In genomic region chr6:42781811-42782688, GRCh38 we compare ENCODE assay signal across 8 cellular contexts. TPM values are rescaled to one million over a fixed set of nuclear protein-coding genes. Genes with fewer than 3 reads are reported as not detected.
DNase-seq lines count a peak whose midpoint lies in the region; ATAC-seq and TF ChIP-seq lines count a peak whose summit lies in the region.

A gene with protein sequence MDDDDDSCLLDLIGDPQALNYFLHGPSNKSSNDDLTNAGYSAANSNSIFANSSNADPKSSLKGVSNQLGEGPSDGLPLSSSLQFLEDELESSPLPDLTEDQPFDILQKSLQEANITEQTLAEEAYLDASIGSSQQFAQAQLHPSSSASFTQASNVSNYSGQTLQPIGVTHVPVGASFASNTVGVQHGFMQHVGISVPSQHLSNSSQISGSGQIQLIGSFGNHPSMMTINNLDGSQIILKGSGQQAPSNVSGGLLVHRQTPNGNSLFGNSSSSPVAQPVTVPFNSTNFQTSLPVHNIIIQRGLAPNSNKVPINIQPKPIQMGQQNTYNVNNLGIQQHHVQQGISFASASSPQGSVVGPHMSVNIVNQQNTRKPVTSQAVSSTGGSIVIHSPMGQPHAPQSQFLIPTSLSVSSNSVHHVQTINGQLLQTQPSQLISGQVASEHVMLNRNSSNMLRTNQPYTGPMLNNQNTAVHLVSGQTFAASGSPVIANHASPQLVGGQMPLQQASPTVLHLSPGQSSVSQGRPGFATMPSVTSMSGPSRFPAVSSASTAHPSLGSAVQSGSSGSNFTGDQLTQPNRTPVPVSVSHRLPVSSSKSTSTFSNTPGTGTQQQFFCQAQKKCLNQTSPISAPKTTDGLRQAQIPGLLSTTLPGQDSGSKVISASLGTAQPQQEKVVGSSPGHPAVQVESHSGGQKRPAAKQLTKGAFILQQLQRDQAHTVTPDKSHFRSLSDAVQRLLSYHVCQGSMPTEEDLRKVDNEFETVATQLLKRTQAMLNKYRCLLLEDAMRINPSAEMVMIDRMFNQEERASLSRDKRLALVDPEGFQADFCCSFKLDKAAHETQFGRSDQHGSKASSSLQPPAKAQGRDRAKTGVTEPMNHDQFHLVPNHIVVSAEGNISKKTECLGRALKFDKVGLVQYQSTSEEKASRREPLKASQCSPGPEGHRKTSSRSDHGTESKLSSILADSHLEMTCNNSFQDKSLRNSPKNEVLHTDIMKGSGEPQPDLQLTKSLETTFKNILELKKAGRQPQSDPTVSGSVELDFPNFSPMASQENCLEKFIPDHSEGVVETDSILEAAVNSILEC (plus strand): TSS chr6:42782052. CDS start chr6:42822023, 39,971 bp downstream.

- H3K9me3 ChIP-seq in right atrium auricular region (no peaks in the 10 kb centered on the region), psoas muscle (no peaks in the 10 kb centered on the region)

- H3K4me1 ChIP-seq in right atrium auricular region: peaks cover 0 to 27% of the 10 kb centered on the region in 2 donors
- peaks cover 18% of the 10 kb centered on the region for H3K4me1 ChIP-seq in psoas muscle
- no peaks in the 10 kb centered on the region for H3K4me1 ChIP-seq in urinary bladder (ENCODE audit: insufficient read depth)

- H3K36me3 ChIP-seq in right atrium auricular region: no peaks in the 10 kb centered on the region
- H3K36me3 ChIP-seq in psoas muscle (ENCODE audit: insufficient read depth in 1 of 2, low read depth in 1 of 2): no peaks in the 10 kb centered on the region
- H3K36me3 ChIP-seq in urinary bladder (ENCODE audit: insufficient read depth): no peaks in the 10 kb centered on the region

- H3K9me3 Mint-ChIP-seq in T-helper 2 cell treated with Interferon-gamma antibody and Interleukin-4, amounts not matched to agents 5 μg/mL and 100 μg/mL, for 36 hours: no peaks in the 10 kb centered on the region

- peaks cover 35% of the 10 kb centered on the region for H3K4me1 Mint-ChIP-seq in T-helper 2 cell treated with Interferon-gamma antibody and Interleukin-4, amounts not matched to agents 5 μg/mL and 100 μg/mL, for 36 hours (ENCODE audit: low read depth)

- TF ChIP-seq CTCF in GM12864 (IDR thresholded peaks at IDR 0.05; ENCODE audit: low read depth, low read length, missing control alignments): no peak
- TF ChIP-seq CTCF in right atrium auricular region (IDR thresholded peaks at IDR 0.05): no peak
- no peak for TF ChIP-seq CTCF in psoas muscle (IDR thresholded peaks at IDR 0.05)

- H3K27me3 Mint-ChIP-seq in T-helper 2 cell treated with Interferon-gamma antibody and Interleukin-4, amounts not matched to agents 5 μg/mL and 100 μg/mL, for 36 hours (ENCODE audit: low read depth): no peaks in the 10 kb centered on the region

- peaks cover 19% of the 10 kb centered on the region for H3K36me3 Mint-ChIP-seq in T-helper 2 cell treated with Interferon-gamma antibody and Interleukin-4, amounts not matched to agents 5 μg/mL and 100 μg/mL, for 36 hours (ENCODE audit: low read depth)

- H3K27me3 ChIP-seq in right atrium auricular region (no peaks in the 10 kb centered on the region), psoas muscle (ENCODE audit: insufficient read depth in 3 of 3, low read length in 2 of 3) (no peaks in the 10 kb centered on the region)

- peak within 1 kb of the TSS; percentile 92 for H3K4me3 ChIP-seq in GM12864 (ENCODE audit: low read depth, low read length)
- H3K4me3 ChIP-seq in right atrium auricular region: peak within 1 kb of the TSS; percentile 77 to 78
- peak within 1 kb of the TSS; percentile 90 for H3K4me3 ChIP-seq in psoas muscle
- peak within 1 kb of the TSS; percentile 95 for H3K4me3 ChIP-seq in urinary bladder (ENCODE audit: low read depth, low read length)

- H3K27ac ChIP-seq in angular gyrus (ENCODE audit: low read depth, low read length) (peak within 1 kb of the TSS; percentile 99), right atrium auricular region (peak within 1 kb of the TSS; percentile 99), psoas muscle (peak within 1 kb of the TSS; percentile 100), urinary bladder (ENCODE audit: low read depth) (peak within 1 kb of the TSS; percentile 100)

- intact Hi-C loops in psoas muscle (cut with DNase I): loop anchor here (1.0 to 5.0 kb wide), 3 partner anchors 35 to 95 kb away; partner anchors contain the start of genes TBCC (in 2 of the 2) and RPL7L1 (in 1 of the 2)

- DNase-seq in GM12864 (ENCODE audit: low read depth) (no peak), NCI-H1417 treated with DMSO at 0.1 percent for 48 hours (lab: John Stamatoyannopoulos, UW) (peak; percentile 83), right atrium auricular region (ENCODE audit: low spot score) (peak; percentile 65), psoas muscle (peak; percentile 74 to 86)
- peak; percentile 64 for DNase-seq in T-helper 2 cell treated with Interferon-gamma antibody and Interleukin-4, amounts not matched to agents 5 μg/mL and 100 μg/mL, for 36 hours (ENCODE audit: low spot score)

- H3K4me3 Mint-ChIP-seq in T-helper 2 cell treated with Interferon-gamma antibody and Interleukin-4, amounts not matched to agents 5 μg/mL and 100 μg/mL, for 36 hours: peak within 1 kb of the TSS; percentile 97

- H3K27ac Mint-ChIP-seq in T-helper 2 cell treated with Interferon-gamma antibody and Interleukin-4, amounts not matched to agents 5 μg/mL and 100 μg/mL, for 36 hours: peak within 1 kb of the TSS; percentile 100

- peak; percentile 26 to 50 (median 41) for ATAC-seq in psoas muscle
- ATAC-seq in HG03025 (IDR thresholded peaks at IDR 0.05; ENCODE audit: low FRiP score, unreplicated experiment): no peak

- WGBS in psoas muscle, 3 donors: 0 to 1% (median 1%) methylated on average over 22 to 68 of the region's 70 CpGs
- under 1% methylated on average over 67 of the region's 70 CpGs for WGBS in urinary bladder

RNA-seq across cellular contexts. Expression of the gene that starts here (rescaled TPM):
- total RNA-seq in right atrium auricular region: 10 to 100 TPM in 1 of 2 donors, 1 to 10 TPM in 1; 9.6 to 14.1 TPM
- total RNA-seq in psoas muscle: 10 to 100 TPM in 2 of 4 donors, 1 to 10 TPM in 2; 6.2 to 12.2 (median 10.5) TPM
- polyA plus RNA-seq in psoas muscle: 1 to 10 TPM; 2.8 to 5.0 (median 2.9) TPM
- total RNA-seq in urinary bladder: 16.2 TPM
- polyA plus RNA-seq in urinary bladder: 12.3 TPM
